ENCODE assay signal across 27 cellular contexts in the genomic region with DNA sequence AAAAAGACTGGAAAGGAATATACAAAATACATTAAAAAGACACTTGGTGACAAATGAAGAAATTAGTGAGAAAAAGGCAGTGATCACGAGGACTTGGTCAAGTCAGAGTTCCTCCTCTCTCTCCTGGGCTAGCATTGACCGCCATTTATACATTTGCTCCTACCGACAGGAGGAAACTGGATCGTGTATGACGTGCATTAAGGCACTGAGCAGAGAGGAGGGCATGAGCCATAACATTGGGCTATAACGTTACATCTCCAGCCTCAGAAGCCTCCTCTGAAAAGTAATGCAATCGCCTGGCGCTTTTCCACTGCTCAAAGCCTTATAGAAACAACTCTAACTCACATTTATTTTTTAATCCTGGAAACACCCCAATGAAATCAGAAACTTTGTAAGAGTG. TPM values are rescaled to one million over a fixed set of nuclear protein-coding genes. Genes with fewer than 3 reads are reported as not detected.
"Had no signal": no experiment of that assay in that cellular context is flagged by ENCODE, and none has a peak within 500 bp of the region (broad histone marks: within the 10 kb centered on the region; RNA-seq: fewer than 3 reads in every experiment).

No MANE protein-coding gene starts in this region.

- H3K4me3 Mint-ChIP-seq: activated B cell treated with CpG ODN at 0.5 μM for 24 hours; activated CD4-positive, alpha-beta memory T cell treated with anti-CD3 and anti-CD28 coated beads for 36 hours; activated naive CD8-positive, alpha-beta T cell treated with anti-CD3 and anti-CD28 coated beads for 36 hours; activated T-helper 1 cell treated with anti-CD3 and anti-CD28 coated beads, Interleukin-12 subunit alpha, Interleukin-12 subunit beta, Interleukin-2, Interleukin-4 antibody, amounts not matched to agents 30 ng/mL and 10 ng/mL and 1 ng/mL, durations not matched to agents 14 hours and 24 hours and 36 hours; central memory CD8-positive, alpha-beta T cell; memory B cell; naive B cell; neural progenitor cell; stimulated activated naive CD8-positive, alpha-beta T cell treated with anti-CD3 and anti-CD28 coated beads, Interleukin-15, amount 100 ng/mL, for 72 hours; T-cell had no signal

- H3K36me3 Mint-ChIP-seq: activated CD4-positive, alpha-beta memory T cell treated with anti-CD3 and anti-CD28 coated beads for 36 hours; activated naive CD8-positive, alpha-beta T cell treated with anti-CD3 and anti-CD28 coated beads for 36 hours; memory B cell; naive B cell; neural progenitor cell; T-cell had no signal

- DNase-seq: activated B cell treated with CpG ODN at 0.5 μM for 24 hours; activated CD4-positive, alpha-beta memory T cell treated with anti-CD3 and anti-CD28 coated beads for 36 hours; activated CD4-positive, alpha-beta T cell treated with anti-CD3 and anti-CD28 coated beads for 4 hours; activated naive CD8-positive, alpha-beta T cell treated with anti-CD3 and anti-CD28 coated beads for 36 hours; activated T-cell treated with anti-CD3 and anti-CD28 coated beads for 4 hours; amygdala; colonic mucosa; erythroblast; heart right ventricle; left ventricle myocardium superior; naive B cell; psoas muscle; right cardiac atrium; small intestine; stimulated activated CD4-positive, alpha-beta T cell treated with anti-CD3 and anti-CD28 coated beads, Interleukin-15, amount 100 ng/mL, for 24 hours; stimulated activated CD4-positive, alpha-beta T cell treated with anti-CD3 and anti-CD28 coated beads, Interleukin-4, amount 100 ng/mL, for 1 hour; stimulated activated naive CD8-positive, alpha-beta T cell treated with anti-CD3 and anti-CD28 coated beads, Interleukin-15, amount 100 ng/mL, for 72 hours; T-cell; upper lobe of left lung had no signal

- H3K4me2 ChIP-seq: neural progenitor cell had no signal

- H3K36me3 ChIP-seq: brain microvascular endothelial cell, colonic mucosa, heart right ventricle, neural progenitor cell, upper lobe of left lung had no signal

- H3K9me3 Mint-ChIP-seq: activated B cell treated with CpG ODN at 0.5 μM for 24 hours; activated CD4-positive, alpha-beta memory T cell treated with anti-CD3 and anti-CD28 coated beads for 36 hours; activated naive CD8-positive, alpha-beta T cell treated with anti-CD3 and anti-CD28 coated beads for 36 hours; activated T-helper 1 cell treated with anti-CD3 and anti-CD28 coated beads, Interleukin-12 subunit alpha, Interleukin-12 subunit beta, Interleukin-2, Interleukin-4 antibody, amounts not matched to agents 30 ng/mL and 10 ng/mL and 1 ng/mL, durations not matched to agents 14 hours and 24 hours and 36 hours; central memory CD8-positive, alpha-beta T cell; memory B cell; naive B cell; neural progenitor cell; stimulated activated naive CD8-positive, alpha-beta T cell treated with anti-CD3 and anti-CD28 coated beads, Interleukin-15, amount 100 ng/mL, for 72 hours; T-cell had no signal

- H3K4me3 ChIP-seq: colonic mucosa, heart right ventricle, neural progenitor cell, psoas muscle, upper lobe of left lung had no signal

- H3K27ac Mint-ChIP-seq: activated B cell treated with CpG ODN at 0.5 μM for 24 hours; activated CD4-positive, alpha-beta memory T cell treated with anti-CD3 and anti-CD28 coated beads for 36 hours; activated naive CD8-positive, alpha-beta T cell treated with anti-CD3 and anti-CD28 coated beads for 36 hours; activated T-helper 1 cell treated with anti-CD3 and anti-CD28 coated beads, Interleukin-12 subunit alpha, Interleukin-12 subunit beta, Interleukin-2, Interleukin-4 antibody, amounts not matched to agents 30 ng/mL and 10 ng/mL and 1 ng/mL, durations not matched to agents 14 hours and 24 hours and 36 hours; memory B cell; neural progenitor cell; stimulated activated naive CD8-positive, alpha-beta T cell treated with anti-CD3 and anti-CD28 coated beads, Interleukin-15, amount 100 ng/mL, for 72 hours; T-cell had no signal

- FAIRE-seq: small intestine had no signal

- H3K27ac ChIP-seq: brain microvascular endothelial cell, colonic mucosa, heart right ventricle, neural progenitor cell, psoas muscle, upper lobe of left lung had no signal

- H2AFZ ChIP-seq: neural progenitor cell had no signal

- H3K9ac ChIP-seq: neural progenitor cell had no signal

- H3K27me3 Mint-ChIP-seq: stimulated activated naive CD8-positive, alpha-beta T cell treated with anti-CD3 and anti-CD28 coated beads, Interleukin-15, amount 100 ng/mL, for 72 hours had no signal

- H3K27me3 ChIP-seq: brain microvascular endothelial cell, colonic mucosa, upper lobe of left lung had no signal

- H3K4me1 Mint-ChIP-seq: activated B cell treated with CpG ODN at 0.5 μM for 24 hours; activated naive CD8-positive, alpha-beta T cell treated with anti-CD3 and anti-CD28 coated beads for 36 hours; central memory CD8-positive, alpha-beta T cell; memory B cell; naive B cell; neural progenitor cell; stimulated activated naive CD8-positive, alpha-beta T cell treated with anti-CD3 and anti-CD28 coated beads, Interleukin-15, amount 100 ng/mL, for 72 hours; T-cell had no signal

- H3K4me1 ChIP-seq: colonic mucosa, heart right ventricle, neural progenitor cell, psoas muscle, upper lobe of left lung had no signal

- H3K9me3 ChIP-seq: colonic mucosa, heart right ventricle, psoas muscle, upper lobe of left lung had no signal

RNA-seq across cellular contexts. Expression of a gene that starts 10.5 kb away (rescaled TPM):
- total RNA-seq: activated B cell treated with CpG ODN at 0.5 μM for 24 hours; activated CD4-positive, alpha-beta memory T cell treated with anti-CD3 and anti-CD28 coated beads for 36 hours; activated naive CD8-positive, alpha-beta T cell treated with anti-CD3 and anti-CD28 coated beads for 36 hours; activated T-helper 1 cell treated with anti-CD3 and anti-CD28 coated beads, Interleukin-12 subunit alpha, Interleukin-12 subunit beta, Interleukin-2, Interleukin-4 antibody, amounts not matched to agents 30 ng/mL and 10 ng/mL and 1 ng/mL, durations not matched to agents 14 hours and 24 hours and 36 hours; colonic mucosa; heart right ventricle; left ventricle myocardium superior; mononuclear cell; osteocyte; psoas muscle; right cardiac atrium; T-cell; temporal lobe; upper lobe of left lung had no signal
